Comparison of ENCODE assay signal across 8 cellular contexts in genomic region chr3:150737874-150738679, GRCh38.
DNase-seq lines count a peak whose midpoint lies in the region; ATAC-seq and TF ChIP-seq lines count a peak whose summit lies in the region.

No MANE protein-coding gene starts in this region.

- ATAC-seq in GM21825 (IDR thresholded peaks at IDR 0.05; ENCODE audit: unreplicated experiment): peak; percentile 58

- H3K36me3 ChIP-seq in OCI-LY1 (ENCODE audit: insufficient read depth, low read length): peaks cover 28% of the 10 kb centered on the region

- H3K4me3 ChIP-seq in OCI-LY1 (ENCODE audit: low read depth, low read length, poor library complexity, severe bottlenecking): no peak overlapping the region

- no peaks in the 10 kb centered on the region for H3K27me3 ChIP-seq in OCI-LY1 (ENCODE audit: insufficient read depth, low read length)

- TF ChIP-seq CTCF in OCI-LY1 (IDR thresholded peaks at IDR 0.05; ENCODE audit: low read length): no peak

- no peaks in the 10 kb centered on the region for H3K9me2 ChIP-seq in OCI-LY1 (ENCODE audit: low read depth, low read length)

- peaks cover 3% of the 10 kb centered on the region; the same call in 1 of the 2 replicates for H3K79me2 ChIP-seq in OCI-LY1 (ENCODE audit: insufficient read depth, low read length)

- DNase-seq in CD1c-positive myeloid dendritic cell (ENCODE audit: extremely low spot score) (peak; percentile 27), epithelial cell of prostate (ENCODE audit: low read depth, low spot score) (peak; percentile 85), NCI-H2029 (lab: John Stamatoyannopoulos, UW) (no peak), anterior cingulate cortex (lab: John Stamatoyannopoulos, UW) (no peak)
- peak; percentile 74 for DNase-seq in stimulated activated CD8-positive, alpha-beta memory T cell treated with anti-CD3 and anti-CD28 coated beads, Interleukin-4, amount 100 ng/mL, for 48 hours
- DNase-seq in NK-92 treated with Interleukin-12 subunit alpha and Interleukin-12 subunit beta, amount 100 ng/mL, for 24 hours (lab: John Stamatoyannopoulos, UW): no peak

- no peaks in the 10 kb centered on the region; the same call in 1 of the 2 replicates for H3F3A ChIP-seq in OCI-LY1 (ENCODE audit: insufficient read depth, low read length)

- H4K20me1 ChIP-seq in OCI-LY1 (ENCODE audit: insufficient read depth, low read length): no peaks in the 10 kb centered on the region

- peaks cover 58% of the 10 kb centered on the region for H3K4me1 ChIP-seq in OCI-LY1 (ENCODE audit: insufficient read depth, low read length, severe bottlenecking)

- H3K4me2 ChIP-seq in OCI-LY1 (ENCODE audit: low read length): peak overlapping the region; percentile 53; the same call in 1 of the 2 replicates

- H3K9ac ChIP-seq in OCI-LY1 (ENCODE audit: low read length): no peak overlapping the region

- no peaks in the 10 kb centered on the region for H3K9me3 ChIP-seq in OCI-LY1 (ENCODE audit: low read length)

- H3K27ac ChIP-seq in OCI-LY1 (ENCODE audit: low read depth, low read length, poor library complexity, severe bottlenecking) (peak overlapping the region; percentile 87), epithelial cell of prostate (peak overlapping the region; percentile 70)

- H2AFZ ChIP-seq in OCI-LY1 (ENCODE audit: low read length): no peak overlapping the region

Comparison
In these comparisons a context has a peak if more than half of its experiments do, and no peak if none do; other contexts are left out.
1. DNase-seq: peak in CD1c-positive myeloid dendritic cell (single experiment), epithelial cell of prostate (single experiment) and stimulated activated CD8-positive, alpha-beta memory T cell treated with anti-CD3 and anti-CD28 coated beads, Interleukin-4, amount 100 ng/mL, for 48 hours (single experiment); none in NCI-H2029 (single experiment), anterior cingulate cortex (0 of 58) and NK-92 treated with Interleukin-12 subunit alpha and Interleukin-12 subunit beta, amount 100 ng/mL, for 24 hours (single experiment).